In genomic region chr1:53573931-53574330, GRCh38 we compare ENCODE assay signal across 33 cellular contexts.
DNase-seq lines count a peak whose midpoint lies in the region; ATAC-seq and TF ChIP-seq lines count a peak whose summit lies in the region.
"Had no signal": no experiment of that assay in that cellular context is flagged by ENCODE, and none has a peak within 500 bp of the region (broad histone marks: within the 10 kb centered on the region; RNA-seq: fewer than 3 reads in every experiment).

No MANE protein-coding gene starts in this region.

- H3K4me1 ChIP-seq in BLaER1 (peaks cover 39% of the 10 kb centered on the region), neural progenitor cell (peaks cover 27% of the 10 kb centered on the region)
- H3K4me1 ChIP-seq: adrenal gland, Caco-2, upper lobe of left lung had no signal

- TF ChIP-seq CTCF in VCaP (conservative IDR thresholded peaks at IDR 0.05) (no peak), neural progenitor cell (IDR thresholded peaks at IDR 0.05) (no peak)

- no peaks in the 10 kb centered on the region for H3K9me3 ChIP-seq in BLaER1
- H3K9me3 ChIP-seq in neural progenitor cell (ENCODE audit: low read depth): no peaks in the 10 kb centered on the region
- H3K9me3 ChIP-seq: adrenal gland, body of pancreas, Caco-2, SJCRH30, upper lobe of left lung had no signal

- ATAC-seq in GM19455 (IDR thresholded peaks at IDR 0.05; ENCODE audit: unreplicated experiment) (no peak), GM21576 (IDR thresholded peaks at IDR 0.05; ENCODE audit: unreplicated experiment) (no peak)
- ATAC-seq: body of pancreas; HCT116; naive thymus-derived CD4-positive, alpha-beta T cell; stimulated activated naive B cell treated with anti-CD40 and anti-IgM and Interleukin-4, amounts not matched to agents 10 μg/mL and 1 μg/mL and 100 μg/mL, for 72 hours had no signal

- H3K9ac ChIP-seq in BLaER1: no peak overlapping the region
- H3K9ac ChIP-seq in neural progenitor cell: no peak overlapping the region
- H3K9ac ChIP-seq: KMS-11 had no signal

- peak overlapping the region; percentile 82; the same call in 1 of the 2 replicates for H3K4me2 ChIP-seq in BLaER1
- no peak overlapping the region for H3K4me2 ChIP-seq in neural progenitor cell
- H3K4me2 ChIP-seq: KMS-11 had no signal

- H3K27ac Mint-ChIP-seq in neural progenitor cell: peak overlapping the region; percentile 62
- H3K27ac Mint-ChIP-seq: activated B cell treated with CpG ODN at 0.5 μM for 24 hours; naive thymus-derived CD4-positive, alpha-beta T cell; stimulated activated naive B cell treated with anti-CD40 and anti-IgM and Interleukin-4, amounts not matched to agents 10 μg/mL and 1 μg/mL and 100 μg/mL, for 72 hours had no signal

- H3K4me3 Mint-ChIP-seq in neural progenitor cell: no peak overlapping the region
- H3K4me3 Mint-ChIP-seq: activated B cell treated with CpG ODN at 0.5 μM for 24 hours; naive thymus-derived CD4-positive, alpha-beta T cell; stimulated activated naive B cell treated with anti-CD40 and anti-IgM and Interleukin-4, amounts not matched to agents 10 μg/mL and 1 μg/mL and 100 μg/mL, for 72 hours had no signal

- DNase-seq in NCI-H2171 treated with DMSO at 0.1 percent for 48 hours (lab: John Stamatoyannopoulos, UW) (peak; percentile 39), NCI-H2171 (lab: John Stamatoyannopoulos, UW) (no peak), neural progenitor cell (ENCODE audit: low spot score) (no peak), NCI-H2196 (lab: John Stamatoyannopoulos, UW; ENCODE audit: unreplicated experiment) (no peak)
- DNase-seq: activated B cell treated with CpG ODN at 0.5 μM for 24 hours; activated CD4-positive, alpha-beta T cell treated with anti-CD3 and anti-CD28 coated beads, Interleukin-2, amount 50 U/mL, for 4 hours; activated gamma-delta T cell; adrenal gland; DMS79 treated with DMSO at 0.1 percent for 48 hours; foreskin melanocyte; GDM1; kidney glomerular epithelial cell; midbrain; naive thymus-derived CD4-positive, alpha-beta T cell; NCI-H1417; NCI-H2107; NCI-H446 treated with DMSO at 0.1 percent for 48 hours; NCI-H82; occipital lobe; SJCRH30; stimulated activated naive B cell treated with anti-CD40 and anti-IgM and Interleukin-4, amounts not matched to agents 10 μg/mL and 1 μg/mL and 100 μg/mL, for 72 hours; T1000 had no signal

- no peaks in the 10 kb centered on the region for H3K79me2 ChIP-seq in neural progenitor cell (ENCODE audit: low read depth)

- H3K36me3 ChIP-seq in BLaER1: no peaks in the 10 kb centered on the region
- H3K36me3 ChIP-seq in neural progenitor cell: no peaks in the 10 kb centered on the region
- H3K36me3 ChIP-seq: adrenal gland, SJCRH30, upper lobe of left lung had no signal

- H3K36me3 Mint-ChIP-seq in neural progenitor cell: no peaks in the 10 kb centered on the region
- H3K36me3 Mint-ChIP-seq: naive thymus-derived CD4-positive, alpha-beta T cell; stimulated activated naive B cell treated with anti-CD40 and anti-IgM and Interleukin-4, amounts not matched to agents 10 μg/mL and 1 μg/mL and 100 μg/mL, for 72 hours had no signal

- no peak overlapping the region for H2AFZ ChIP-seq in neural progenitor cell (replicated peaks)

- H3K27me3 ChIP-seq in BLaER1 (no peaks in the 10 kb centered on the region), neural progenitor cell (no peaks in the 10 kb centered on the region)
- H3K27me3 ChIP-seq: adrenal gland, body of pancreas, upper lobe of left lung had no signal

- H3K27me3 Mint-ChIP-seq in neural progenitor cell (ENCODE audit: insufficient read depth, low read depth): peaks cover 12% of the 10 kb centered on the region

- H3K9me3 Mint-ChIP-seq in neural progenitor cell: no peaks in the 10 kb centered on the region
- H3K9me3 Mint-ChIP-seq: activated B cell treated with CpG ODN at 0.5 μM for 24 hours; naive thymus-derived CD4-positive, alpha-beta T cell had no signal

- H3F3A ChIP-seq in neural progenitor cell (ENCODE audit: low read depth): no peaks in the 10 kb centered on the region

- H3K4me3 ChIP-seq in BLaER1 (no peak overlapping the region), neural progenitor cell (no peak overlapping the region)
- H3K4me3 ChIP-seq: adrenal gland, body of pancreas, SJCRH30, upper lobe of left lung had no signal

- H3K4me1 Mint-ChIP-seq in neural progenitor cell: peaks cover 48% of the 10 kb centered on the region
- H3K4me1 Mint-ChIP-seq: activated B cell treated with CpG ODN at 0.5 μM for 24 hours had no signal

- H3K27ac ChIP-seq in BLaER1 (no peak overlapping the region), VCaP (peak overlapping the region; percentile 91), neural progenitor cell (no peak overlapping the region)
- H3K27ac ChIP-seq: 22Rv1, adrenal gland, body of pancreas, C4-2B, KMS-11, SJCRH30, upper lobe of left lung had no signal

- H4K20me1 ChIP-seq in BLaER1 (peaks cover 41% of the 10 kb centered on the region), neural progenitor cell (ENCODE audit: low read depth) (no peaks in the 10 kb centered on the region)
